ENCODE assay signal across 17 cellular contexts in the genomic region with DNA sequence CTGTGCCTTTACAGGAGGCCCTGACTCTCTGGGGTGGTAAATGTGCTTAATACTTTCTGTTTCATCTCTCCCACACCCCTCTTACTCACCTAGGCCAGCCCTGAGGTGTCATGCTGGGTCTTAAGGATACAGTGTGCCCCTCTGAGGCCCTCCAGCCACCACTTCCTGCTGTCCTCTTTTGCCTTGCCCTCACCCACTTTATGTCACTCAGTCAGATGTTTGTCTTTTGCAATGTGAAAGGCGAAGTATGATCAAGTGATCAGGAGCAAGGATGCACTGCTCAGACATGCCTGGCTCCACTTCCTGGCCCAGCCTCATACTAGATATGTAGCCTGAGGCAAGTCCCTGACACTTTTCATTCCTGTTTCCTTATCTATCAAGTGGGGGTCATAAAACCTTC.
DNase-seq lines count a peak whose midpoint lies in the region; ATAC-seq, FAIRE-seq and TF ChIP-seq lines count a peak whose summit lies in the region.
"Had no signal": no experiment of that assay in that cellular context is flagged by ENCODE, and none has a peak within 500 bp of the region (broad histone marks: within the 10 kb centered on the region; RNA-seq: fewer than 3 reads in every experiment).

No MANE protein-coding gene starts in this region.

- no peaks in the 10 kb centered on the region for H3K79me2 ChIP-seq in Karpas-422 (ENCODE audit: low read length)

- H3K9me2 ChIP-seq in Karpas-422 (replicated peaks; ENCODE audit: insufficient read depth, low read length) = no peaks in the 10 kb centered on the region

- H3K4me2 ChIP-seq in Karpas-422 (ENCODE audit: low read depth, low read length, poor library complexity, severe bottlenecking) = no peak overlapping the region

- ATAC-seq in activated naive CD4-positive, alpha-beta T cell treated with anti-CD3 and anti-CD28 coated beads, Interleukin-2, amount 50 U/mL, for 72 hours = peak; percentile 47 to 82
- no peak for ATAC-seq in HG03139 (IDR thresholded peaks at IDR 0.05; ENCODE audit: unreplicated experiment)

- H4K20me1 ChIP-seq in Karpas-422 (ENCODE audit: insufficient read depth, low read depth, low read length) = no peaks in the 10 kb centered on the region

- H3K9me3 Mint-ChIP-seq in activated naive CD4-positive, alpha-beta T cell treated with anti-CD3 and anti-CD28 coated beads, Interleukin-2, amount 50 U/mL, for 72 hours = peaks cover 0 to 3% of the 10 kb centered on the region in 2 donors

- no peak overlapping the region for H3K4me3 ChIP-seq in Karpas-422 (ENCODE audit: low read length)
- H3K4me3 ChIP-seq in vagina = no peak overlapping the region
- no peak overlapping the region for H3K4me3 ChIP-seq in small intestine (ENCODE audit: low read depth in 1 of 2, low read length in 2 of 2)
- H3K4me3 ChIP-seq: tibial nerve had no signal

- H2AFZ ChIP-seq in Karpas-422 (ENCODE audit: low read length) = peak overlapping the region; percentile 44; the same call in 1 of the 2 replicates

- no peaks in the 10 kb centered on the region for H3K27me3 ChIP-seq in Karpas-422 (ENCODE audit: low read length)
- no peaks in the 10 kb centered on the region for H3K27me3 ChIP-seq in vagina
- no peaks in the 10 kb centered on the region for H3K27me3 ChIP-seq in small intestine (ENCODE audit: control insufficient read depth in 2 of 2, insufficient read depth in 2 of 2, low read length in 2 of 2)
- H3K27me3 ChIP-seq: tibial nerve had no signal

- H3K9me3 ChIP-seq in Karpas-422 (ENCODE audit: low read length) (no peaks in the 10 kb centered on the region), vagina (no peaks in the 10 kb centered on the region), small intestine (ENCODE audit: control insufficient read depth, low read depth) (no peaks in the 10 kb centered on the region)
- H3K9me3 ChIP-seq: tibial nerve had no signal

- TF ChIP-seq POLR2A in vagina (IDR thresholded peaks at IDR 0.05) = no peak

- H3K27ac ChIP-seq in Karpas-422 (ENCODE audit: low read length) (peak overlapping the region; percentile 75; the same call in 1 of the 2 replicates), epithelial cell of prostate (peak overlapping the region; percentile 85), vagina (peak overlapping the region; percentile 58), small intestine (ENCODE audit: low read depth in 1 of 2, low read length in 1 of 2) (no peak overlapping the region)
- H3K27ac ChIP-seq: tibial nerve had no signal

- intact Hi-C loops in vagina (cut with DNase I) = no loop called here

- H3K36me3 ChIP-seq in Karpas-422 (ENCODE audit: insufficient read depth, low read length) = no peaks in the 10 kb centered on the region
- H3K36me3 ChIP-seq in vagina = no peaks in the 10 kb centered on the region
- H3K36me3 ChIP-seq in small intestine (ENCODE audit: control insufficient read depth in 2 of 2, insufficient read depth in 2 of 2, low read length in 2 of 2) = no peaks in the 10 kb centered on the region
- H3K36me3 ChIP-seq: tibial nerve had no signal

- TF ChIP-seq CTCF in vagina (IDR thresholded peaks at IDR 0.05) = no peak

- H3K9ac ChIP-seq in Karpas-422 (ENCODE audit: low read length) = no peak overlapping the region

- no peak for FAIRE-seq in small intestine (lab: Jason Lieb, UNC)

- H3K4me1 ChIP-seq in Karpas-422 (ENCODE audit: low read length) (peaks cover 30% of the 10 kb centered on the region), vagina (peaks cover 20% of the 10 kb centered on the region), small intestine (ENCODE audit: control insufficient read depth in 2 of 2, insufficient read depth in 1 of 2, low read depth in 1 of 2, low read length in 1 of 2) (no peaks in the 10 kb centered on the region)
- H3K4me1 ChIP-seq: tibial nerve had no signal

- DNase-seq in activated naive CD4-positive, alpha-beta T cell treated with anti-CD3 and anti-CD28 coated beads, Interleukin-2, amount 50 U/mL, for 72 hours (ENCODE audit: low spot score in 2 of 2) = no peak
- DNase-seq in activated naive CD4-positive, alpha-beta T cell (lab: John Stamatoyannopoulos, UW) = no peak
- DNase-seq in Karpas-422 (no peak), epithelial cell of prostate (ENCODE audit: low read depth, low spot score) (peak; percentile 82), vagina (ENCODE audit: extremely low spot score in 2 of 2) (no peak), small intestine (no peak), NCI-H1930 (lab: John Stamatoyannopoulos, UW) (no peak)
- DNase-seq: activated CD8-positive, alpha-beta memory T cell treated with anti-CD3 and anti-CD28 coated beads, Interleukin-2, amount 50 U/mL, for 4 hours; anterior cingulate cortex; dermis blood vessel endothelial cell; DMS 273 treated with DMSO at 0.1 percent for 48 hours; NCI-H146; occipital lobe; stimulated activated CD4-positive, alpha-beta T cell treated with anti-CD3 and anti-CD28 coated beads, Interleukin-12 subunit alpha, Interleukin-12 subunit beta, amount 100 ng/mL, for 4 hours had no signal

- no peak overlapping the region for H3K27ac Mint-ChIP-seq in activated naive CD4-positive, alpha-beta T cell treated with anti-CD3 and anti-CD28 coated beads, Interleukin-2, amount 50 U/mL, for 72 hours
- H3K27ac Mint-ChIP-seq: mesothelial cell of epicardium had no signal

- 60 to 70% (median 61%) methylated on average over 1 of the region's 1 CpG for WGBS in small intestine, 3 donors

- H3K36me3 Mint-ChIP-seq in activated naive CD4-positive, alpha-beta T cell treated with anti-CD3 and anti-CD28 coated beads, Interleukin-2, amount 50 U/mL, for 72 hours = no peaks in the 10 kb centered on the region

Comparison
In these comparisons a context has a peak if more than half of its experiments do, and no peak if none do; other contexts are left out.
1. H3K27ac ChIP-seq: peak in Karpas-422 (single experiment), epithelial cell of prostate (single experiment) and vagina (single experiment); none in small intestine (0 of 2).